Comparison of ENCODE assay signal across 14 cellular contexts in the genomic region with DNA sequence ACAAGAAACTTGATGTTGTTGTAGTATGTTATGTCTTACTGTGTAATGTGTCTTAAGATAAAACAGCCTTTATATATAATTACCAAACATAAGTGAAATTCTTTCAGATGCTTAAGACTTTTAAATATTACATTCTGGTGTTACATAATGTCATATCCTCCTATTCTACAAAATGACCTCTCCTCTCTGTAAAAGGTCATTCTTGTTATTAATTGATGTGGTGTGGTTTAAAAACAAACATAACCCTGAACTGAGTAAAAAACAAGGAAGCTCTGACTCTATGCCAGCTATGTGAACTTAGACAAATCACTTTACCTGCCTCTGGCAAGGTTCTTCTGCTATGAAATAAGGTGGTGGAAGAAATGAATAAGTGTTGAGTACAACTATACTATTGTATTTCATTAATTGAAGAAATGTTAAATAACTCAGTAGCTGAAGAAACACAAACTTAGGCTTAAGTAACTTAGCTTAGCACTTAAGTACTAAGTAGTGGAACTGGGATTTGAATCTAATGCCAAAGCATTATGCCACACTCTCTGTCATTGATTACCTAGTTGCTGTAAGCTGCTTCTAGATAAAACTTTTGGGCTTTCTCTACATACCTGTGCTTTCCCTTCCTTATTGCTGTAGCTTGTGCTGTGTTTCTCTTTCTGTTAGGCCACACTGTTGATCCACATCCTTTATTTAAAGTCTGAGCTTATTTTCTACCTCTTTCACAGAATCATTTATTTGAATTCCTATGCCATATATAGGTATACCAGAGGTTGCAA. TPM values are rescaled to one million over a fixed set of nuclear protein-coding genes. Genes with fewer than 3 reads are reported as not detected.
DNase-seq lines count a peak whose midpoint lies in the region; ATAC-seq, FAIRE-seq and TF ChIP-seq lines count a peak whose summit lies in the region.
"Had no signal": no experiment of that assay in that cellular context is flagged by ENCODE, and none has a peak within 500 bp of the region (broad histone marks: within the 10 kb centered on the region; RNA-seq: fewer than 3 reads in every experiment).

No MANE protein-coding gene starts in this region.

- H3K9me3 ChIP-seq in HepG2 (ENCODE audit: low read length) = no peaks in the 10 kb centered on the region
- no peaks in the 10 kb centered on the region for H3K9me3 ChIP-seq in spleen
- H3K9me3 ChIP-seq: neutrophil had no signal

- peak; percentile 39 for ATAC-seq in GM19463 (IDR thresholded peaks at IDR 0.05; ENCODE audit: unreplicated experiment)
- ATAC-seq in HepG2 = peak; percentile 85
- no peak for ATAC-seq in GM18517 (IDR thresholded peaks at IDR 0.05; ENCODE audit: unreplicated experiment)
- ATAC-seq: activated CD8-positive, alpha-beta memory T cell treated with anti-CD3 and anti-CD28 coated beads, Interleukin-2, amount 10 ng/mL, durations not matched to agents 7 days and 5 days; PC-3 had no signal

- peaks cover 19% of the 10 kb centered on the region for H3K79me2 ChIP-seq in HepG2 (ENCODE audit: insufficient read depth, low read length)

- H3K4me3 ChIP-seq in HepG2 (replicated peaks in 1 of 3; ENCODE audit: insufficient read depth in 1 of 3, low read depth in 2 of 3, low read length in 3 of 3) = peak overlapping the region in 1 of 3 experiments; percentile 46; a peak in 2 of 6 replicates
- peak overlapping the region in 2 of 8 donors; percentile 10 to 33 for H3K4me3 ChIP-seq in spleen

- intact Hi-C loops in HepG2 (cut with micrococcal nuclease; ENCODE audit: unreplicated experiment) = loop anchor here (2.0 to 10.0 kb wide), 4 partner anchors 45 to 327 kb away; no protein-coding TSS in a partner anchor
- intact Hi-C loops in spleen (cut with DNase I; ENCODE audit: low total_unique reads) = no loop called here

- in situ Hi-C loops in HepG2 (cut with HindIII; ENCODE audit: extremely low pct_ligation_motif_present, low pct_unique_long_range_greater_than_20kb) = no loop called here

- TF ChIP-seq EP300 in HepG2 (IDR thresholded peaks at IDR 0.05; ENCODE audit: low read depth in 2 of 2, low read length in 2 of 2) = peak in 1 of 2 experiments; percentile 41; a peak in 1 of 4 replicates
- no peak for TF ChIP-seq EP300 in HepG2 (CRISPR knock-in tag; IDR thresholded peaks at IDR 0.05; ENCODE audit: borderline replicate concordance)

- H3K27ac ChIP-seq in HepG2 (ENCODE audit: extremely low read length, insufficient read depth, low read length) = peak overlapping the region; percentile 63
- peak overlapping the region; percentile 31 to 80 (median 66) for H3K27ac ChIP-seq in spleen
- H3K27ac ChIP-seq: neutrophil had no signal

- FAIRE-seq in TTC549 (lab: Jason Lieb, UNC) (peak; percentile 85), HepG2 (lab: Jason Lieb, UNC) (no peak)

- no peaks in the 10 kb centered on the region for H3K27me3 ChIP-seq in HepG2 (ENCODE audit: control insufficient read depth in 1 of 2, insufficient read depth in 2 of 2, low read length in 2 of 2)
- H3K27me3 ChIP-seq in spleen (replicated peaks in 1 of 7) = no peaks in the 10 kb centered on the region
- H3K27me3 ChIP-seq: neutrophil had no signal

- BruUV-seq in HepG2 (replicated peaks; lab: Mats Ljungman, UMichigan) = no TSS peak

- DNase-seq in HepG2 (ENCODE audit: low spot score) (peak; percentile 73), spleen (no peak), RPMI8226 (no peak), NCI-H128 (lab: John Stamatoyannopoulos, UW; ENCODE audit: unreplicated experiment) (no peak), H4 (ENCODE audit: low spot score) (no peak)
- DNase-seq: activated CD8-positive, alpha-beta memory T cell treated with anti-CD3 and anti-CD28 coated beads, Interleukin-2, amount 10 ng/mL, durations not matched to agents 7 days and 5 days; NCI-H2081 treated with DMSO at 0.1 percent for 48 hours; PC-3; substantia nigra had no signal

- POLR2A ChIA-PET in HepG2 (lab: Yijun Ruan, JAX) = interaction anchor here (0.9 to 1.1 kb wide), 4 partner anchors 10 to 329 kb away, joined by 3 to 4 read pairs (median 4); no protein-coding TSS in a partner anchor

- TF ChIP-seq POLR2A in HepG2 (IDR thresholded peaks at IDR 0.05; ENCODE audit: insufficient read depth in 1 of 2, low read depth in 2 of 2, low read length in 2 of 2) (no peak), spleen (IDR thresholded peaks at IDR 0.05) (no peak)

- TF ChIP-seq CTCF in HepG2 (CRISPR knock-in tag; IDR thresholded peaks at IDR 0.05) (no peak), spleen (IDR thresholded peaks at IDR 0.05 in 8 of 11, conservative IDR thresholded peaks at IDR 0.05 in 3 of 11) (no peak)

- peak overlapping the region; percentile 16; the same call in 1 of the 2 replicates for H3K9ac ChIP-seq in HepG2 (ENCODE audit: insufficient read depth, low read depth, low read length)

- no peaks in the 10 kb centered on the region; the same call in 1 of the 2 replicates for H4K20me1 ChIP-seq in HepG2 (ENCODE audit: insufficient read depth, low read length)

- peak overlapping the region; percentile 75 for H3K4me2 ChIP-seq in HepG2 (ENCODE audit: low read depth, low read length)

- no peak overlapping the region for H2AFZ ChIP-seq in HepG2 (ENCODE audit: low read length)

- no peak for TF ChIP-seq RAD21 in HepG2 (CRISPR knock-in tag; IDR thresholded peaks at IDR 0.05)

- H3K4me1 ChIP-seq in HepG2 (ENCODE audit: insufficient read depth, low read length) (peaks cover 50% of the 10 kb centered on the region), spleen (peaks cover 6 to 43% (median 21%) of the 10 kb centered on the region in 6 donors)

- CTCF ChIA-PET in HepG2 (lab: Yijun Ruan, JAX; ENCODE audit: low intra/inter-chr PET ratio, low total read pairs) = no interaction called here

- H3K36me3 ChIP-seq in HepG2 (replicated peaks in 1 of 2; ENCODE audit: control insufficient read depth in 1 of 2, insufficient read depth in 2 of 2, low read length in 2 of 2) (0 out of 5 replicates have a peak, but pooled peaks cover 0 to 4% of the 10 kb centered on the region in 2 experiments), spleen (peaks cover 0 to 22% (median 0%) of the 10 kb centered on the region in 6 donors)
- H3K36me3 ChIP-seq: neutrophil had no signal

TF ChIP-seq in HepG2, 621 proteins besides CTCF, POLR2A, EP300 and RAD21 (continues in another document):
- TF ChIP-seq TEF (CRISPR knock-in tag; IDR thresholded peaks at IDR 0.05) = 0 out of 2 replicates have a peak, but pooled peaks have one; percentile 13
- peak; percentile 55; the same call in 1 of the 2 replicates for TF ChIP-seq GATAD2A (CRISPR knock-in tag; IDR thresholded peaks at IDR 0.05)
- TF ChIP-seq, protein P1, sequence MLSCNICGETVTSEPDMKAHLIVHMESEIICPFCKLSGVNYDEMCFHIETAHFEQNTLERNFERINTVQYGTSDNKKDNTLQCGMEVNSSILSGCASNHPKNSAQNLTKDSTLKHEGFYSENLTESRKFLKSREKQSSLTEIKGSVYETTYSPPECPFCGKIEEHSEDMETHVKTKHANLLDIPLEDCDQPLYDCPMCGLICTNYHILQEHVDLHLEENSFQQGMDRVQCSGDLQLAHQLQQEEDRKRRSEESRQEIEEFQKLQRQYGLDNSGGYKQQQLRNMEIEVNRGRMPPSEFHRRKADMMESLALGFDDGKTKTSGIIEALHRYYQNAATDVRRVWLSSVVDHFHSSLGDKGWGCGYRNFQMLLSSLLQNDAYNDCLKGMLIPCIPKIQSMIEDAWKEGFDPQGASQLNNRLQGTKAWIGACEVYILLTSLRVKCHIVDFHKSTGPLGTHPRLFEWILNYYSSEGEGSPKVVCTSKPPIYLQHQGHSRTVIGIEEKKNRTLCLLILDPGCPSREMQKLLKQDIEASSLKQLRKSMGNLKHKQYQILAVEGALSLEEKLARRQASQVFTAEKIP (CRISPR knock-in tag; IDR thresholded peaks at IDR 0.05; ENCODE audit: borderline replicate concordance) = no peak
- TF ChIP-seq FOXA3 (CRISPR knock-in tag; IDR thresholded peaks at IDR 0.05) = peak; percentile 46; the same call in 1 of the 2 replicates
- TF ChIP-seq MIXL1 (CRISPR knock-in tag; IDR thresholded peaks at IDR 0.05) = peak; percentile 70
- TF ChIP-seq MEIS2 (CRISPR knock-in tag; IDR thresholded peaks at IDR 0.05) = no peak
- TF ChIP-seq NR2F6 (IDR thresholded peaks at IDR 0.05) = peak; percentile 82
- TF ChIP-seq NR2F6 (CRISPR knock-in tag; IDR thresholded peaks at IDR 0.05) = peak; percentile 79
- no peak for TF ChIP-seq FOSL2 (CRISPR knock-in tag; IDR thresholded peaks at IDR 0.05)

RNA-seq across cellular contexts. Expression of gene ANGPTL1, which starts 0.9 kb away (rescaled TPM):
- total RNA-seq in HepG2 (2016; rRNA removed; fragmentation: Illumina TruSeq; extraction: Trizol) (2.2 and 2.9 TPM in 2 replicates), spleen (10 to 100 TPM in 4 of 7 donors, 1 to 10 TPM in 3; 3.3 to 27.0 (median 15.6) TPM)
- total RNA-seq in HepG2 (2016; cell fraction: cytosol; rRNA removed; fragmentation: Illumina TruSeq; extraction: Trizol; ENCODE audit: low read depth) = 0.71 TPM in 1 of 2 replicates, not detected in the other
- 1.7 and 2.9 TPM in 2 replicates for total RNA-seq in HepG2 (2016; cell fraction: insoluble cytoplasmic fraction; rRNA removed; fragmentation: Illumina TruSeq; extraction: Trizol)
- total RNA-seq in HepG2 (2016; cell fraction: membrane; rRNA removed; fragmentation: Illumina TruSeq; extraction: Trizol) = 0.56 and 0.59 TPM in 2 replicates
- total RNA-seq in HepG2 (2016; cell fraction: nucleus; rRNA removed; fragmentation: Illumina TruSeq; extraction: Trizol) = 3.6 and 4.3 TPM in 2 replicates
- polyA plus RNA-seq in HepG2 (2011; rRNA removed) (3.5 and 9.3 TPM in 2 replicates), spleen (1 to 10 TPM; 1.4 to 3.5 (median 2.9) TPM)
- polyA plus RNA-seq in HepG2 (2011; cell fraction: cytosol; rRNA removed) = 3.1 and 3.2 TPM in 2 replicates
- polyA plus RNA-seq in HepG2 (2011; cell fraction: nucleus; rRNA removed) = 1.5 and 3.6 TPM in 2 replicates
- polyA plus RNA-seq in HepG2 (2012) = 2.9 and 6.3 TPM in 2 replicates
- polyA plus RNA-seq in HepG2 (2016; cell fraction: cytosol; fragmentation: Illumina TruSeq; extraction: Trizol; ENCODE audit: low read depth) = 0.10 and 0.25 TPM in 2 replicates
- polyA plus RNA-seq in HepG2 (2016; cell fraction: insoluble cytoplasmic fraction; fragmentation: Illumina TruSeq; extraction: Trizol; ENCODE audit: low read depth) = 1.5 and 1.8 TPM in 2 replicates
- polyA plus RNA-seq in HepG2 (2016; cell fraction: membrane; fragmentation: Illumina TruSeq; extraction: Trizol; ENCODE audit: low read depth) = 0.27 and 0.65 TPM in 2 replicates
- polyA plus RNA-seq in HepG2 (2016; cell fraction: nucleus; fragmentation: Illumina TruSeq; extraction: Trizol; ENCODE audit: insufficient read depth, low read depth) = 3.7 and 4.3 TPM in 2 replicates
- polyA minus RNA-seq in HepG2 (2011; rRNA and poly(A)+ RNA removed; ENCODE audit: low replicate concordance) = 4.0 TPM in 1 of 2 replicates, not detected in the other
- 2.1 and 3.0 TPM in 2 replicates for polyA minus RNA-seq in HepG2 (2011; cell fraction: cytosol; rRNA and poly(A)+ RNA removed)
- 4.4 and 6.7 TPM in 2 replicates for polyA minus RNA-seq in HepG2 (2011; cell fraction: nucleus; rRNA and poly(A)+ RNA removed)
- total RNA-seq in H4 (2014; rRNA removed; shearing (Covaris generic)) = 1.5 and 1.7 TPM in 2 replicates
- total RNA-seq: activated CD8-positive, alpha-beta memory T cell treated with anti-CD3 and anti-CD28 coated beads, Interleukin-2, amount 10 ng/mL, durations not matched to agents 7 days and 5 days; PC-3 had no signal
- polyA plus RNA-seq: CD14-positive monocyte had no signal
